7 cellular contexts compared by ENCODE assay signal in genomic region chr7:148264933-148265557, GRCh38.
DNase-seq lines count a peak whose midpoint lies in the region; ATAC-seq and TF ChIP-seq lines count a peak whose summit lies in the region.

No MANE protein-coding gene starts in this region.

- CTCF ChIA-PET in activated CD8-positive, alpha-beta T cell treated with anti-CD3 and anti-CD28 coated beads, Interleukin-2, amount 10 ng/mL, durations not matched to agents 7 days and 5 days (lab: Charles Lee) = interaction anchor here (1.0 to 1.6 kb wide), 7 partner anchors 12 to 702 kb away, joined by 3 to 7 read pairs (median 4); no protein-coding TSS in a partner anchor

- POLR2A ChIA-PET in activated CD8-positive, alpha-beta T cell treated with anti-CD3 and anti-CD28 coated beads, Interleukin-2, amount 10 ng/mL, durations not matched to agents 7 days and 5 days (lab: Charles Lee) = no interaction called here

- peaks cover 8% of the 10 kb centered on the region for H3K27me3 Mint-ChIP-seq in GM23338 (ENCODE audit: insufficient read depth, low read depth, poor library complexity)
- peaks cover 10% of the 10 kb centered on the region for H3K27me3 Mint-ChIP-seq in activated CD8-positive, alpha-beta T cell treated with anti-CD3 and anti-CD28 coated beads, Interleukin-2, amount 10 ng/mL, durations not matched to agents 7 days and 5 days (ENCODE audit: low read depth)

- no peak overlapping the region for H3K4me2 ChIP-seq in GM23338

- no peak overlapping the region for H3K4me3 Mint-ChIP-seq in GM23338
- no peak overlapping the region for H3K4me3 Mint-ChIP-seq in activated CD8-positive, alpha-beta T cell treated with anti-CD3 and anti-CD28 coated beads, Interleukin-2, amount 10 ng/mL, durations not matched to agents 7 days and 5 days

- no peak overlapping the region for H3K4me3 ChIP-seq in GM23338

- no peaks in the 10 kb centered on the region for H3K4me1 ChIP-seq in GM23338 (ENCODE audit: insufficient read depth)

- no peaks in the 10 kb centered on the region for H3K9me2 ChIP-seq in GM23338 (ENCODE audit: insufficient read depth)

- H3K27me3 ChIP-seq in GM23338 (ENCODE audit: insufficient read depth) = no peaks in the 10 kb centered on the region

- no peaks in the 10 kb centered on the region for H3K36me3 ChIP-seq in GM23338 (ENCODE audit: insufficient read depth)

- H3K79me2 ChIP-seq in GM23338 (replicated peaks; ENCODE audit: insufficient read depth) = no peaks in the 10 kb centered on the region

- TF ChIP-seq CTCF in GM23338 (conservative IDR thresholded peaks at IDR 0.05; ENCODE audit: low read depth in 2 of 2) = peak; percentile 80 to 89

- no peaks in the 10 kb centered on the region for H3K9me3 Mint-ChIP-seq in GM23338
- no peaks in the 10 kb centered on the region for H3K9me3 Mint-ChIP-seq in activated CD8-positive, alpha-beta T cell treated with anti-CD3 and anti-CD28 coated beads, Interleukin-2, amount 10 ng/mL, durations not matched to agents 7 days and 5 days (ENCODE audit: insufficient read depth)

- H2AFZ ChIP-seq in GM23338 = no peak overlapping the region

- in situ Hi-C loops in G401 (cut with HindIII; ENCODE audit: low sequenced_read_pairs) = no loop called here

- H3K27ac ChIP-seq in GM23338 (ENCODE audit: low read depth) = no peak overlapping the region

- DNase-seq in G401 (ENCODE audit: low spot score) (peak; percentile 20), GM23338 (ENCODE audit: low spot score) (peak; percentile 91), NCI-H146 (lab: John Stamatoyannopoulos, UW) (peak; percentile 62), left kidney (ENCODE audit: low read depth, low spot score) (peak; percentile 61), T-helper 1 cell (no peak)
- DNase-seq in activated CD8-positive, alpha-beta T cell treated with anti-CD3 and anti-CD28 coated beads, Interleukin-2, amount 10 ng/mL, durations not matched to agents 7 days and 5 days = peak; percentile 23

- H3K36me3 Mint-ChIP-seq in GM23338 (ENCODE audit: low read depth) = no peaks in the 10 kb centered on the region
- H3K36me3 Mint-ChIP-seq in activated CD8-positive, alpha-beta T cell treated with anti-CD3 and anti-CD28 coated beads, Interleukin-2, amount 10 ng/mL, durations not matched to agents 7 days and 5 days (ENCODE audit: low read depth) = no peaks in the 10 kb centered on the region

- peaks cover 11% of the 10 kb centered on the region; the same call in 2 of the 3 replicates for H3K4me1 Mint-ChIP-seq in GM23338
- peaks cover 7% of the 10 kb centered on the region for H3K4me1 Mint-ChIP-seq in activated CD8-positive, alpha-beta T cell treated with anti-CD3 and anti-CD28 coated beads, Interleukin-2, amount 10 ng/mL, durations not matched to agents 7 days and 5 days (ENCODE audit: low read depth)

- ATAC-seq in GM23338 (peak; percentile 63), GM18520 (IDR thresholded peaks at IDR 0.05; ENCODE audit: unreplicated experiment) (no peak)
- no peak for ATAC-seq in activated CD8-positive, alpha-beta T cell treated with anti-CD3 and anti-CD28 coated beads, Interleukin-2, amount 10 ng/mL, durations not matched to agents 7 days and 5 days

- H4K20me1 ChIP-seq in GM23338 (replicated peaks; ENCODE audit: insufficient read depth) = no peaks in the 10 kb centered on the region

- no peak overlapping the region for H3K27ac Mint-ChIP-seq in GM23338
- H3K27ac Mint-ChIP-seq in activated CD8-positive, alpha-beta T cell treated with anti-CD3 and anti-CD28 coated beads, Interleukin-2, amount 10 ng/mL, durations not matched to agents 7 days and 5 days = no peak overlapping the region

- H3F3A ChIP-seq in GM23338 (replicated peaks; ENCODE audit: low read depth) = no peaks in the 10 kb centered on the region

TF ChIP-seq in GM23338, 12 proteins besides CTCF, POLR2A, EP300 and RAD21 (continues in another document):
- TF ChIP-seq POLR2AphosphoS5 (IDR thresholded peaks at IDR 0.05; ENCODE audit: low read depth) (no peak), ZNF114 (CRISPR knock-in tag; IDR thresholded peaks at IDR 0.05) (no peak), STAT1 (IDR thresholded peaks at IDR 0.05; ENCODE audit: unreplicated experiment) (no peak), CREB1 (CRISPR knock-in tag; IDR thresholded peaks at IDR 0.05; ENCODE audit: low read depth) (no peak), NANOG (IDR thresholded peaks at IDR 0.05; ENCODE audit: borderline replicate concordance) (no peak), ZNF331 (CRISPR knock-in tag; IDR thresholded peaks at IDR 0.05; ENCODE audit: low read depth) (no peak), EZH2phosphoT487 (IDR thresholded peaks at IDR 0.05; ENCODE audit: unreplicated experiment) (no peak), EZH2 (IDR thresholded peaks at IDR 0.05; ENCODE audit: low read depth, unreplicated experiment) (no peak)
- TF ChIP-seq, protein P1, sequence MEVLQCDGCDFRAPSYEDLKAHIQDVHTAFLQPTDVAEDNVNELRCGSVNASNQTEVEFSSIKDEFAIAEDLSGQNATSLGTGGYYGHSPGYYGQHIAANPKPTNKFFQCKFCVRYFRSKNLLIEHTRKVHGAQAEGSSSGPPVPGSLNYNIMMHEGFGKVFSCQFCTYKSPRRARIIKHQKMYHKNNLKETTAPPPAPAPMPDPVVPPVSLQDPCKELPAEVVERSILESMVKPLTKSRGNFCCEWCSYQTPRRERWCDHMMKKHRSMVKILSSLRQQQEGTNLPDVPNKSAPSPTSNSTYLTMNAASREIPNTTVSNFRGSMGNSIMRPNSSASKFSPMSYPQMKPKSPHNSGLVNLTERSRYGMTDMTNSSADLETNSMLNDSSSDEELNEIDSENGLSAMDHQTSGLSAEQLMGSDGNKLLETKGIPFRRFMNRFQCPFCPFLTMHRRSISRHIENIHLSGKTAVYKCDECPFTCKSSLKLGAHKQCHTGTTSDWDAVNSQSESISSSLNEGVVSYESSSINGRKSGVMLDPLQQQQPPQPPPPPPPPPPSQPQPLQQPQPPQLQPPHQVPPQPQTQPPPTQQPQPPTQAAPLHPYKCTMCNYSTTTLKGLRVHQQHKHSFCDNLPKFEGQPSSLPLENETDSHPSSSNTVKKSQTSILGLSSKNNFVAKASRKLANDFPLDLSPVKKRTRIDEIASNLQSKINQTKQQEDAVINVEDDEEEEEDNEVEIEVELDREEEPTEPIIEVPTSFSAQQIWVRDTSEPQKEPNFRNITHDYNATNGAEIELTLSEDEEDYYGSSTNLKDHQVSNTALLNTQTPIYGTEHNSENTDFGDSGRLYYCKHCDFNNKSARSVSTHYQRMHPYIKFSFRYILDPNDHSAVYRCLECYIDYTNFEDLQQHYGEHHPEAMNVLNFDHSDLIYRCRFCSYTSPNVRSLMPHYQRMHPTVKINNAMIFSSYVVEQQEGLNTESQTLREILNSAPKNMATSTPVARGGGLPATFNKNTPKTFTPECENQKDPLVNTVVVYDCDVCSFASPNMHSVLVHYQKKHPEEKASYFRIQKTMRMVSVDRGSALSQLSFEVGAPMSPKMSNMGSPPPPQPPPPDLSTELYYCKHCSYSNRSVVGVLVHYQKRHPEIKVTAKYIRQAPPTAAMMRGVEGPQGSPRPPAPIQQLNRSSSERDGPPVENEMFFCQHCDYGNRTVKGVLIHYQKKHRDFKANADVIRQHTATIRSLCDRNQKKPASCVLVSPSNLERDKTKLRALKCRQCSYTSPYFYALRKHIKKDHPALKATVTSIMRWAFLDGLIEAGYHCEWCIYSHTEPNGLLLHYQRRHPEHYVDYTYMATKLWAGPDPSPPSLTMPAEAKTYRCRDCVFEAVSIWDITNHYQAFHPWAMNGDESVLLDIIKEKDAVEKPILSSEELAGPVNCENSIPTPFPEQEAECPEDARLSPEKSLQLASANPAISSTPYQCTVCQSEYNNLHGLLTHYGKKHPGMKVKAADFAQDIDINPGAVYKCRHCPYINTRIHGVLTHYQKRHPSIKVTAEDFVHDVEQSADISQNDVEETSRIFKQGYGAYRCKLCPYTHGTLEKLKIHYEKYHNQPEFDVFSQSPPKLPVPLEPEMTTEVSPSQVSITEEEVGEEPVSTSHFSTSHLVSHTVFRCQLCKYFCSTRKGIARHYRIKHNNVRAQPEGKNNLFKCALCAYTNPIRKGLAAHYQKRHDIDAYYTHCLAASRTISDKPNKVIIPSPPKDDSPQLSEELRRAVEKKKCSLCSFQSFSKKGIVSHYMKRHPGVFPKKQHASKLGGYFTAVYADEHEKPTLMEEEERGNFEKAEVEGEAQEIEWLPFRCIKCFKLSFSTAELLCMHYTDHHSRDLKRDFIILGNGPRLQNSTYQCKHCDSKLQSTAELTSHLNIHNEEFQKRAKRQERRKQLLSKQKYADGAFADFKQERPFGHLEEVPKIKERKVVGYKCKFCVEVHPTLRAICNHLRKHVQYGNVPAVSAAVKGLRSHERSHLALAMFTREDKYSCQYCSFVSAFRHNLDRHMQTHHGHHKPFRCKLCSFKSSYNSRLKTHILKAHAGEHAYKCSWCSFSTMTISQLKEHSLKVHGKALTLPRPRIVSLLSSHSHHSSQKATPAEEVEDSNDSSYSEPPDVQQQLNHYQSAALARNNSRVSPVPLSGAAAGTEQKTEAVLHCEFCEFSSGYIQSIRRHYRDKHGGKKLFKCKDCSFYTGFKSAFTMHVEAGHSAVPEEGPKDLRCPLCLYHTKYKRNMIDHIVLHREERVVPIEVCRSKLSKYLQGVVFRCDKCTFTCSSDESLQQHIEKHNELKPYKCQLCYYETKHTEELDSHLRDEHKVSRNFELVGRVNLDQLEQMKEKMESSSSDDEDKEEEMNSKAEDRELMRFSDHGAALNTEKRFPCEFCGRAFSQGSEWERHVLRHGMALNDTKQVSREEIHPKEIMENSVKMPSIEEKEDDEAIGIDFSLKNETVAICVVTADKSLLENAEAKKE (CRISPR knock-in tag; IDR thresholded peaks at IDR 0.05) = no peak
- TF ChIP-seq, protein P2, sequence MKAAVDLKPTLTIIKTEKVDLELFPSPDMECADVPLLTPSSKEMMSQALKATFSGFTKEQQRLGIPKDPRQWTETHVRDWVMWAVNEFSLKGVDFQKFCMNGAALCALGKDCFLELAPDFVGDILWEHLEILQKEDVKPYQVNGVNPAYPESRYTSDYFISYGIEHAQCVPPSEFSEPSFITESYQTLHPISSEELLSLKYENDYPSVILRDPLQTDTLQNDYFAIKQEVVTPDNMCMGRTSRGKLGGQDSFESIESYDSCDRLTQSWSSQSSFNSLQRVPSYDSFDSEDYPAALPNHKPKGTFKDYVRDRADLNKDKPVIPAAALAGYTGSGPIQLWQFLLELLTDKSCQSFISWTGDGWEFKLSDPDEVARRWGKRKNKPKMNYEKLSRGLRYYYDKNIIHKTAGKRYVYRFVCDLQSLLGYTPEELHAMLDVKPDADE (IDR thresholded peaks at IDR 0.05) = no peak

Comparison
In these comparisons a context has a peak if more than half of its experiments do, and no peak if none do; other contexts are left out.
1. DNase-seq: peak in G401 (single experiment), GM23338 (single experiment), NCI-H146 (single experiment), activated CD8-positive, alpha-beta T cell treated with anti-CD3 and anti-CD28 coated beads, Interleukin-2, amount 10 ng/mL, durations not matched to agents 7 days and 5 days (single experiment) and left kidney (single experiment); none in T-helper 1 cell (0 of 5).